Comparison of ENCODE assay signal across 11 cellular contexts in genomic region chr12:27552886-27553560, GRCh38. TPM values are rescaled to one million over a fixed set of nuclear protein-coding genes. Genes with fewer than 3 reads are reported as not detected.
DNase-seq lines count a peak whose midpoint lies in the region; FAIRE-seq and TF ChIP-seq lines count a peak whose summit lies in the region.
"Had no signal": no experiment of that assay in that cellular context is flagged by ENCODE, and none has a peak within 500 bp of the region (broad histone marks: within the 10 kb centered on the region; RNA-seq: fewer than 3 reads in every experiment).

No MANE protein-coding gene starts in this region.

- peak; percentile 36 for DNase-seq in ELR (ENCODE audit: low read depth)
- DNase-seq in HTR-8/SVneo (ENCODE audit: insufficient read length, low spot score): no peak
- DNase-seq in esophagus muscularis mucosa (ENCODE audit: extremely low spot score): no peak
- DNase-seq in pons (ENCODE audit: low spot score): peak; percentile 98
- no peak for DNase-seq in stimulated activated CD4-positive, alpha-beta T cell treated with anti-CD3 and anti-CD28 coated beads, Interleukin-2, amount 100 ng/mL, for 48 hours
- no peak for DNase-seq in NCI-H2081 treated with DMSO at 0.1 percent for 48 hours (lab: John Stamatoyannopoulos, UW)
- DNase-seq in NCI-H510A treated with DMSO at 0.1 percent for 48 hours (lab: John Stamatoyannopoulos, UW): no peak
- no peak for DNase-seq in activated CD4-positive, alpha-beta T cell treated with anti-CD3 and anti-CD28 coated beads for 1 hour
- DNase-seq: left colon, NCI-H1417 had no signal

- no peaks in the 10 kb centered on the region for H3K27me3 ChIP-seq in esophagus muscularis mucosa
- H3K27me3 ChIP-seq: SJSA1 had no signal

- no peak overlapping the region for H3K4me3 ChIP-seq in esophagus muscularis mucosa
- H3K4me3 ChIP-seq: SJSA1 had no signal

- intact Hi-C loops in esophagus muscularis mucosa (cut with DNase I): no loop called here

- TF ChIP-seq POLR2A in esophagus muscularis mucosa (IDR thresholded peaks at IDR 0.05; ENCODE audit: low read depth): no peak

- no peaks in the 10 kb centered on the region for H3K9me3 ChIP-seq in esophagus muscularis mucosa
- H3K9me3 ChIP-seq: SJSA1 had no signal

- H3K4me1 ChIP-seq in esophagus muscularis mucosa: peaks cover 92 to 96% (median 94%) of the 10 kb centered on the region in 4 donors

- H3K36me3 ChIP-seq in esophagus muscularis mucosa: no peaks in the 10 kb centered on the region
- H3K36me3 ChIP-seq: SJSA1 had no signal

- H3K27ac ChIP-seq in esophagus muscularis mucosa (replicated peaks in 1 of 4): peak overlapping the region in 3 of 4 donors; percentile 68 to 77 (median 71)
- H3K27ac ChIP-seq: SJSA1 had no signal

- FAIRE-seq in HTR-8/SVneo (lab: Jason Lieb, UNC): peak; percentile 86

- 85% methylated on average over 8 of the region's 8 CpGs for WGBS in esophagus muscularis mucosa

- TF ChIP-seq CTCF in esophagus muscularis mucosa (IDR thresholded peaks at IDR 0.05): no peak

- TF ChIP-seq EP300 in esophagus muscularis mucosa (IDR thresholded peaks at IDR 0.05): no peak

RNA-seq across cellular contexts. Expression of gene PPFIBP1, which starts 29.0 kb away (rescaled TPM):
- 10 to 100 TPM; 53.2 to 79.0 (median 66.5) TPM for total RNA-seq in esophagus muscularis mucosa

Comparison
In these comparisons a context has a peak if more than half of its experiments do, and no peak if none do; other contexts are left out.
1. DNase-seq: peak in ELR (single experiment) and pons (single experiment); none in HTR-8/SVneo (single experiment), esophagus muscularis mucosa (single experiment), stimulated activated CD4-positive, alpha-beta T cell treated with anti-CD3 and anti-CD28 coated beads, Interleukin-2, amount 100 ng/mL, for 48 hours (0 of 2), NCI-H2081 treated with DMSO at 0.1 percent for 48 hours (single experiment), NCI-H510A treated with DMSO at 0.1 percent for 48 hours (single experiment) and activated CD4-positive, alpha-beta T cell treated with anti-CD3 and anti-CD28 coated beads for 1 hour (single experiment).